ENCODE assay signal across 9 cellular contexts in genomic region chr10:102240467-102241036, GRCh38. TPM values are rescaled to one million over a fixed set of nuclear protein-coding genes. Genes with fewer than 3 reads are reported as not detected.
DNase-seq lines count a peak whose midpoint lies in the region; ATAC-seq, FAIRE-seq and TF ChIP-seq lines count a peak whose summit lies in the region.
"Had no signal": no experiment of that assay in that cellular context is flagged by ENCODE, and none has a peak within 500 bp of the region (broad histone marks: within the 10 kb centered on the region; RNA-seq: fewer than 3 reads in every experiment).

No MANE protein-coding gene starts in this region.

- ATAC-seq in HepG2, result peak; percentile 1; the same call in 2 of the 3 replicates

- intact Hi-C loops in HepG2 (cut with micrococcal nuclease; ENCODE audit: unreplicated experiment), result no loop called here

- WGBS in HepG2 (ENCODE audit: low lambda C conversion rate), result 26% methylated on average over 22 of the region's 40 CpGs

- H3K4me2 ChIP-seq in MM.1S (ENCODE audit: low read depth, low read length), result peak overlapping the region; percentile 92; the same call in 1 of the 2 replicates
- peak overlapping the region; percentile 97 for H3K4me2 ChIP-seq in HepG2 (ENCODE audit: low read depth, low read length)

- in situ Hi-C loops in HepG2 (cut with HindIII; ENCODE audit: extremely low pct_ligation_motif_present, low pct_unique_long_range_greater_than_20kb), result no loop called here

- no peak overlapping the region for H3K9ac ChIP-seq in MM.1S (ENCODE audit: low read length)
- peak overlapping the region; percentile 48 for H3K9ac ChIP-seq in HepG2 (ENCODE audit: insufficient read depth, low read depth, low read length)
- H3K9ac ChIP-seq in stomach smooth muscle (ENCODE audit: low read length in 2 of 2), result peak overlapping the region; percentile 36 to 43

- H3K4me3 ChIP-seq in MM.1S (ENCODE audit: low read length) (no peak overlapping the region), HepG2 (replicated peaks in 1 of 3; ENCODE audit: insufficient read depth in 1 of 3, low read depth in 2 of 3, low read length in 3 of 3) (peak overlapping the region; percentile 61 to 75 (median 61)), stomach smooth muscle (ENCODE audit: low read length in 2 of 2) (peak overlapping the region; percentile 79 to 88)

- H3K9me2 ChIP-seq in MM.1S (replicated peaks; ENCODE audit: insufficient read depth, low read length), result no peaks in the 10 kb centered on the region

- H3K36me3 ChIP-seq in MM.1S (replicated peaks; ENCODE audit: insufficient read depth, low read length), result no peaks in the 10 kb centered on the region
- no peaks in the 10 kb centered on the region for H3K36me3 ChIP-seq in HepG2 (replicated peaks in 1 of 2; ENCODE audit: control insufficient read depth in 1 of 2, insufficient read depth in 2 of 2, low read length in 2 of 2)
- H3K36me3 ChIP-seq in stomach smooth muscle (ENCODE audit: control insufficient read depth in 2 of 2, insufficient read depth in 2 of 2, low read length in 2 of 2), result no peaks in the 10 kb centered on the region

- peak overlapping the region; percentile 80 for H3K4me3 Mint-ChIP-seq in chondrocyte (ENCODE audit: unreplicated experiment)

- peaks cover 15% of the 10 kb centered on the region for H3K27me3 ChIP-seq in MM.1S (replicated peaks; ENCODE audit: insufficient read depth, low read length)
- H3K27me3 ChIP-seq in HepG2 (ENCODE audit: control insufficient read depth in 1 of 2, insufficient read depth in 2 of 2, low read length in 2 of 2), result peaks cover 12 to 62% of the 10 kb centered on the region in 2 experiments; a peak in 4 of 5 replicates
- H3K27me3 ChIP-seq in stomach smooth muscle (ENCODE audit: control insufficient read depth in 1 of 2, insufficient read depth in 2 of 2, low read length in 2 of 2), result peaks cover 11 to 18% of the 10 kb centered on the region in 2 donors

- H3K27ac Mint-ChIP-seq in chondrocyte (ENCODE audit: unreplicated experiment), result no peak overlapping the region

- H2AFZ ChIP-seq in MM.1S (ENCODE audit: low read length), result no peak overlapping the region
- no peak overlapping the region for H2AFZ ChIP-seq in HepG2 (ENCODE audit: low read length)

- no peak for TF ChIP-seq POLR2A in HepG2 (IDR thresholded peaks at IDR 0.05; ENCODE audit: insufficient read depth in 1 of 2, low read depth in 2 of 2, low read length in 2 of 2)

- H3K27me3 Mint-ChIP-seq in chondrocyte (ENCODE audit: low read depth), result peaks cover 27% of the 10 kb centered on the region

- POLR2A ChIA-PET in HepG2 (lab: Yijun Ruan, JAX), result no interaction called here

- no peak for TF ChIP-seq RAD21 in HepG2 (CRISPR knock-in tag; IDR thresholded peaks at IDR 0.05)

- peaks cover 24% of the 10 kb centered on the region for H3K4me1 Mint-ChIP-seq in chondrocyte (ENCODE audit: low read depth)

- no peak for DNase-seq in MM.1S
- DNase-seq in chondrocyte (ENCODE audit: low spot score), result no peak
- DNase-seq in HepG2 (ENCODE audit: low spot score), result no peak
- DNase-seq in kidney tubule cell (ENCODE audit: low spot score), result no peak
- DNase-seq in NOMO-1 treated with dmso at 0.1 percent for 144 hours (lab: John Stamatoyannopoulos, UW; ENCODE audit: unreplicated experiment), result no peak
- DNase-seq in NCI-H2107 treated with DMSO at 0.1 percent for 48 hours (lab: John Stamatoyannopoulos, UW; ENCODE audit: unreplicated experiment), result no peak
- DNase-seq in NCI-H2227 (lab: John Stamatoyannopoulos, UW; ENCODE audit: unreplicated experiment), result no peak

- peaks cover 8% of the 10 kb centered on the region; the same call in 1 of the 2 replicates for H3K4me1 ChIP-seq in MM.1S (ENCODE audit: low read length)
- H3K4me1 ChIP-seq in HepG2 (ENCODE audit: insufficient read depth, low read length), result peaks cover 38% of the 10 kb centered on the region
- peaks cover 30% of the 10 kb centered on the region for H3K4me1 ChIP-seq in stomach smooth muscle (ENCODE audit: control insufficient read depth, insufficient read depth, low read length)

- FAIRE-seq in HepG2 (lab: Jason Lieb, UNC), result no peak

- no peaks in the 10 kb centered on the region for H3K9me3 Mint-ChIP-seq in chondrocyte (ENCODE audit: low read depth)

- peaks cover 2% of the 10 kb centered on the region for H3K79me2 ChIP-seq in MM.1S (ENCODE audit: low read length)
- H3K79me2 ChIP-seq in HepG2 (ENCODE audit: insufficient read depth, low read length), result no peaks in the 10 kb centered on the region

- CTCF ChIA-PET in HepG2 (lab: Yijun Ruan, JAX; ENCODE audit: low intra/inter-chr PET ratio, low total read pairs), result interaction anchor here (1.3 kb wide), 1 partner anchor 11 kb away, joined by 3 read pairs; no protein-coding TSS in a partner anchor

- H3K9me3 ChIP-seq in MM.1S (replicated peaks; ENCODE audit: insufficient read depth, low read length), result no peaks in the 10 kb centered on the region
- no peaks in the 10 kb centered on the region for H3K9me3 ChIP-seq in HepG2 (ENCODE audit: low read length)
- no peaks in the 10 kb centered on the region for H3K9me3 ChIP-seq in stomach smooth muscle (ENCODE audit: control insufficient read depth in 2 of 2, low read length in 2 of 2)

- no TSS peak for BruUV-seq in HepG2 (replicated peaks; lab: Mats Ljungman, UMichigan)

- TF ChIP-seq EP300 in HepG2 (IDR thresholded peaks at IDR 0.05; ENCODE audit: low read depth in 2 of 2, low read length in 2 of 2) (no peak), HepG2 (CRISPR knock-in tag; IDR thresholded peaks at IDR 0.05; ENCODE audit: borderline replicate concordance) (no peak)

- no peaks in the 10 kb centered on the region for H4K20me1 ChIP-seq in MM.1S (ENCODE audit: insufficient read depth, low read length)
- H4K20me1 ChIP-seq in HepG2 (ENCODE audit: insufficient read depth, low read length), result no peaks in the 10 kb centered on the region

- H3F3A ChIP-seq in MM.1S (ENCODE audit: insufficient read depth, low read length), result no peaks in the 10 kb centered on the region

- no peaks in the 10 kb centered on the region for H3K36me3 Mint-ChIP-seq in chondrocyte (ENCODE audit: low read depth)

- TF ChIP-seq CTCF in MM.1S (IDR thresholded peaks at IDR 0.05; ENCODE audit: low read length) (no peak), chondrocyte (IDR thresholded peaks at IDR 0.05) (no peak), HepG2 (CRISPR knock-in tag; IDR thresholded peaks at IDR 0.05) (no peak)

- no peak overlapping the region for H3K27ac ChIP-seq in MM.1S (ENCODE audit: low read length)
- H3K27ac ChIP-seq in HepG2 (ENCODE audit: extremely low read length, insufficient read depth, low read length), result no peak overlapping the region
- H3K27ac ChIP-seq in stomach smooth muscle (ENCODE audit: low read length), result no peak overlapping the region

RNA-seq across cellular contexts. Expression of gene PITX3, which starts 0.8 kb away (rescaled TPM):
- total RNA-seq in chondrocyte (not detected in 3 replicates), HepG2 (2016; rRNA removed; fragmentation: Illumina TruSeq; extraction: Trizol) (not detected in 2 replicates)
- total RNA-seq in HepG2 (2016; cell fraction: cytosol; rRNA removed; fragmentation: Illumina TruSeq; extraction: Trizol; ENCODE audit: low read depth), result not detected in 2 replicates
- total RNA-seq in HepG2 (2016; cell fraction: insoluble cytoplasmic fraction; rRNA removed; fragmentation: Illumina TruSeq; extraction: Trizol), result not detected in 2 replicates
- total RNA-seq in HepG2 (2016; cell fraction: membrane; rRNA removed; fragmentation: Illumina TruSeq; extraction: Trizol), result 0.14 TPM in 1 of 2 replicates, not detected in the other
- total RNA-seq in HepG2 (2016; cell fraction: nucleus; rRNA removed; fragmentation: Illumina TruSeq; extraction: Trizol), result not detected in 2 replicates
- polyA plus RNA-seq in HepG2 (2011; rRNA removed), result not detected in 2 replicates
- 0.05 TPM in 1 of 2 replicates, not detected in the other for polyA plus RNA-seq in HepG2 (2011; cell fraction: cytosol; rRNA removed)
- polyA plus RNA-seq in HepG2 (2011; cell fraction: nucleus; rRNA removed), result 0.11 TPM in 1 of 2 replicates, not detected in the other
- polyA plus RNA-seq in HepG2 (2012), result not detected in 2 replicates
- 0.11 and 0.28 TPM in 2 replicates for polyA plus RNA-seq in HepG2 (2016; cell fraction: cytosol; fragmentation: Illumina TruSeq; extraction: Trizol; ENCODE audit: low read depth)
- not detected in 2 replicates for polyA plus RNA-seq in HepG2 (2016; cell fraction: insoluble cytoplasmic fraction; fragmentation: Illumina TruSeq; extraction: Trizol; ENCODE audit: low read depth)
- polyA plus RNA-seq in HepG2 (2016; cell fraction: membrane; fragmentation: Illumina TruSeq; extraction: Trizol; ENCODE audit: low read depth), result 0.12 TPM in 1 of 2 replicates, not detected in the other
- polyA plus RNA-seq in HepG2 (2016; cell fraction: nucleus; fragmentation: Illumina TruSeq; extraction: Trizol; ENCODE audit: insufficient read depth, low read depth), result not detected in 2 replicates
- polyA minus RNA-seq in HepG2 (2011; rRNA and poly(A)+ RNA removed; ENCODE audit: low replicate concordance), result not detected in 2 replicates
- not detected in 2 replicates for polyA minus RNA-seq in HepG2 (2011; cell fraction: cytosol; rRNA and poly(A)+ RNA removed)
- polyA minus RNA-seq in HepG2 (2011; cell fraction: nucleus; rRNA and poly(A)+ RNA removed), result not detected in 2 replicates
- polyA plus RNA-seq: esophagus had no signal

RNA-seq across cellular contexts. Expression of gene GBF1, which starts 4.8 kb away (rescaled TPM):
- total RNA-seq in chondrocyte (59.3 to 88.4 TPM (median 59.7 TPM) in 3 replicates), HepG2 (2016; rRNA removed; fragmentation: Illumina TruSeq; extraction: Trizol) (21.9 and 28.7 TPM in 2 replicates)
- 3.2 and 4.2 TPM in 2 replicates for total RNA-seq in HepG2 (2016; cell fraction: cytosol; rRNA removed; fragmentation: Illumina TruSeq; extraction: Trizol; ENCODE audit: low read depth)
- 22.3 and 26.2 TPM in 2 replicates for total RNA-seq in HepG2 (2016; cell fraction: insoluble cytoplasmic fraction; rRNA removed; fragmentation: Illumina TruSeq; extraction: Trizol)
- 7.6 and 8.1 TPM in 2 replicates for total RNA-seq in HepG2 (2016; cell fraction: membrane; rRNA removed; fragmentation: Illumina TruSeq; extraction: Trizol)
- total RNA-seq in HepG2 (2016; cell fraction: nucleus; rRNA removed; fragmentation: Illumina TruSeq; extraction: Trizol), result 23.7 and 28.1 TPM in 2 replicates
- 17.1 and 17.6 TPM in 2 replicates for polyA plus RNA-seq in HepG2 (2011; rRNA removed)
- 6.6 and 6.8 TPM in 2 replicates for polyA plus RNA-seq in HepG2 (2011; cell fraction: cytosol; rRNA removed)
- polyA plus RNA-seq in HepG2 (2011; cell fraction: nucleus; rRNA removed), result 33.9 and 34.6 TPM in 2 replicates
- 17.5 and 19.2 TPM in 2 replicates for polyA plus RNA-seq in HepG2 (2012)
- polyA plus RNA-seq in HepG2 (2016; cell fraction: cytosol; fragmentation: Illumina TruSeq; extraction: Trizol; ENCODE audit: low read depth), result 1.1 and 1.4 TPM in 2 replicates
- 13.0 and 19.5 TPM in 2 replicates for polyA plus RNA-seq in HepG2 (2016; cell fraction: insoluble cytoplasmic fraction; fragmentation: Illumina TruSeq; extraction: Trizol; ENCODE audit: low read depth)
- polyA plus RNA-seq in HepG2 (2016; cell fraction: membrane; fragmentation: Illumina TruSeq; extraction: Trizol; ENCODE audit: low read depth), result 2.5 and 3.3 TPM in 2 replicates
- 34.6 and 42.2 TPM in 2 replicates for polyA plus RNA-seq in HepG2 (2016; cell fraction: nucleus; fragmentation: Illumina TruSeq; extraction: Trizol; ENCODE audit: insufficient read depth, low read depth)
- polyA minus RNA-seq in HepG2 (2011; rRNA and poly(A)+ RNA removed; ENCODE audit: low replicate concordance), result 41.9 and 48.3 TPM in 2 replicates
- polyA minus RNA-seq in HepG2 (2011; cell fraction: cytosol; rRNA and poly(A)+ RNA removed), result 21.2 and 23.7 TPM in 2 replicates
- polyA minus RNA-seq in HepG2 (2011; cell fraction: nucleus; rRNA and poly(A)+ RNA removed), result 31.8 and 43.1 TPM in 2 replicates

RNA-seq across cellular contexts. Expression of gene ELOVL3, which starts 14.5 kb away (rescaled TPM):
- total RNA-seq in chondrocyte (not detected in 3 replicates), HepG2 (2016; rRNA removed; fragmentation: Illumina TruSeq; extraction: Trizol) (0.24 and 0.69 TPM in 2 replicates)
- 0.18 and 0.20 TPM in 2 replicates for total RNA-seq in HepG2 (2016; cell fraction: cytosol; rRNA removed; fragmentation: Illumina TruSeq; extraction: Trizol; ENCODE audit: low read depth)
- 0.40 and 0.52 TPM in 2 replicates for total RNA-seq in HepG2 (2016; cell fraction: insoluble cytoplasmic fraction; rRNA removed; fragmentation: Illumina TruSeq; extraction: Trizol)
- 0.17 and 0.25 TPM in 2 replicates for total RNA-seq in HepG2 (2016; cell fraction: membrane; rRNA removed; fragmentation: Illumina TruSeq; extraction: Trizol)
- 0.28 and 0.37 TPM in 2 replicates for total RNA-seq in HepG2 (2016; cell fraction: nucleus; rRNA removed; fragmentation: Illumina TruSeq; extraction: Trizol)
- 0.58 and 0.76 TPM in 2 replicates for polyA plus RNA-seq in HepG2 (2011; rRNA removed)
- polyA plus RNA-seq in HepG2 (2011; cell fraction: cytosol; rRNA removed), result 0.56 and 0.68 TPM in 2 replicates
- polyA plus RNA-seq in HepG2 (2011; cell fraction: nucleus; rRNA removed), result 0.47 TPM in 1 of 2 replicates, not detected in the other
- polyA plus RNA-seq in HepG2 (2012), result 0.23 and 0.27 TPM in 2 replicates
- 0.12 TPM in 1 of 2 replicates, not detected in the other for polyA plus RNA-seq in HepG2 (2016; cell fraction: cytosol; fragmentation: Illumina TruSeq; extraction: Trizol; ENCODE audit: low read depth)
- 0.24 and 0.34 TPM in 2 replicates for polyA plus RNA-seq in HepG2 (2016; cell fraction: insoluble cytoplasmic fraction; fragmentation: Illumina TruSeq; extraction: Trizol; ENCODE audit: low read depth)
- 0.31 TPM in 1 of 2 replicates, not detected in the other for polyA plus RNA-seq in HepG2 (2016; cell fraction: membrane; fragmentation: Illumina TruSeq; extraction: Trizol; ENCODE audit: low read depth)
- polyA plus RNA-seq in HepG2 (2016; cell fraction: nucleus; fragmentation: Illumina TruSeq; extraction: Trizol; ENCODE audit: insufficient read depth, low read depth), result 0.35 and 0.46 TPM in 2 replicates
- 0.24 TPM in 1 of 2 replicates, not detected in the other for polyA minus RNA-seq in HepG2 (2011; rRNA and poly(A)+ RNA removed; ENCODE audit: low replicate concordance)
- polyA minus RNA-seq in HepG2 (2011; cell fraction: cytosol; rRNA and poly(A)+ RNA removed), result not detected in 2 replicates
- polyA minus RNA-seq in HepG2 (2011; cell fraction: nucleus; rRNA and poly(A)+ RNA removed), result not detected in 2 replicates
